Comparison of ENCODE assay signal across 34 cellular contexts in the genomic region with DNA sequence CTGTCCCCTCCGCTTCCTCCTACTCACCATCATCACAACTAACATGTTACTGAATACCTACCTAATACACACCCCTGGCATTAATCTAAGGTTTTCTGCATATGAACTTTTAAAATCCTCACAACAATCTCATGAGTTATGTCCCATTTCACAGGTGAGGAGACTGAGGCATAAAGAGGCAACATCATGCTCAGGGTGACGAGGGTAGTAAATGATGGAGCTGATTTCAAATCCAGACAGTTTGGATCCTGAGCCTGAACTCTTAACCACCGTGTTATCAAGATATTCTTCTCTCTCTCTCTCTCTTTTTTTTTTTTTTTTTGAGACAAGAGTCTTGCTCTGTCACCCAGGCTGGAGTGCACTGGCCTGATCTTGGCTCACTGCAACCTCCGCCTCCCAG.
"Had no signal": no experiment of that assay in that cellular context is flagged by ENCODE, and none has a peak within 500 bp of the region (broad histone marks: within the 10 kb centered on the region; RNA-seq: fewer than 3 reads in every experiment).

No MANE protein-coding gene starts in this region.

- H3K36me3 Mint-ChIP-seq: activated naive CD4-positive, alpha-beta T cell treated with anti-CD3 and anti-CD28 coated beads, Interleukin-2, amount 10 ng/mL, durations not matched to agents 7 days and 5 days; activated naive CD4-positive, alpha-beta T cell treated with anti-CD3 and anti-CD28 coated beads, Interleukin-2, amount 50 U/mL, for 72 hours; activated naive CD8-positive, alpha-beta T cell treated with anti-CD3 and anti-CD28 coated beads, Interleukin-2, amount 10 ng/mL, durations not matched to agents 7 days and 5 days; brain had no signal

- H3K36me3 ChIP-seq: ascending aorta, breast epithelium, cardiac muscle cell, colonic mucosa, esophagus squamous epithelium, gastroesophageal sphincter, WERI-Rb-1 had no signal

- DNase-seq: activated B cell treated with CpG ODN at 0.5 μM for 24 hours; activated CD4-positive, alpha-beta memory T cell treated with anti-CD3 and anti-CD28 coated beads, Interleukin-2, amount 10 ng/mL, durations not matched to agents 7 days and 5 days; activated CD4-positive, alpha-beta T cell treated with anti-CD3 and anti-CD28 coated beads for 36 hours; activated CD4-positive, alpha-beta T cell treated with anti-CD3 and anti-CD28 coated beads, Interleukin-2, amount 10 ng/mL, durations not matched to agents 7 days and 5 days; activated CD4-positive, alpha-beta T cell treated with anti-CD3 and anti-CD28 coated beads, Interleukin-2, amount 50 U/mL, for 4 hours; activated CD8-positive, alpha-beta memory T cell treated with anti-CD3 and anti-CD28 coated beads, Interleukin-2, amount 50 U/mL, for 48 hours; activated gamma-delta T cell; activated naive CD4-positive, alpha-beta T cell; activated naive CD4-positive, alpha-beta T cell treated with anti-CD3 and anti-CD28 coated beads, Interleukin-2, amount 10 ng/mL, durations not matched to agents 7 days and 5 days; activated naive CD8-positive, alpha-beta T cell treated with anti-CD3 and anti-CD28 coated beads, Interleukin-2, amount 10 ng/mL, durations not matched to agents 7 days and 5 days; activated T-cell treated with anti-CD3 and anti-CD28 coated beads for 4 hours; activated T-cell treated with anti-CD3 and anti-CD28 coated beads, Interleukin-2, amount 50 U/mL, for 24 hours; activated T-cell treated with anti-CD3 and anti-CD28 coated beads, Interleukin-2, amount 50 U/mL, for 72 hours; central memory CD4-positive, alpha-beta T cell; cerebellar nuclear complex; colonic mucosa; effector CD8-positive, alpha-beta T cell; esophagus squamous epithelium; foreskin melanocyte; T-helper 1 cell; T-helper 17 cell; T1000; WERI-Rb-1 had no signal

- H3K27ac ChIP-seq: ascending aorta, breast epithelium, cardiac muscle cell, colonic mucosa, epithelial cell of prostate, esophagus squamous epithelium, gastroesophageal sphincter, WERI-Rb-1 had no signal

- H3K4me3 Mint-ChIP-seq: activated B cell treated with CpG ODN at 0.5 μM for 24 hours; activated CD4-positive, alpha-beta memory T cell treated with anti-CD3 and anti-CD28 coated beads, Interleukin-2, amount 10 ng/mL, durations not matched to agents 7 days and 5 days; activated CD4-positive, alpha-beta T cell treated with anti-CD3 and anti-CD28 coated beads for 36 hours; activated CD4-positive, alpha-beta T cell treated with anti-CD3 and anti-CD28 coated beads, Interleukin-2, amount 10 ng/mL, durations not matched to agents 7 days and 5 days; activated naive CD4-positive, alpha-beta T cell treated with anti-CD3 and anti-CD28 coated beads, Interleukin-2, amount 10 ng/mL, durations not matched to agents 7 days and 5 days; activated naive CD8-positive, alpha-beta T cell treated with anti-CD3 and anti-CD28 coated beads, Interleukin-2, amount 10 ng/mL, durations not matched to agents 7 days and 5 days; activated T-cell treated with anti-CD3 and anti-CD28 coated beads, Interleukin-2, amount 50 U/mL, for 24 hours; activated T-cell treated with anti-CD3 and anti-CD28 coated beads, Interleukin-2, amount 50 U/mL, for 72 hours; brain; T-helper 17 cell; T-helper 2 cell treated with Interferon-gamma antibody and Interleukin-4, amounts not matched to agents 5 μg/mL and 100 μg/mL, for 36 hours had no signal

- H3K4me1 ChIP-seq: ascending aorta, breast epithelium, colonic mucosa had no signal

- H3K27me3 ChIP-seq: ascending aorta, breast epithelium, cardiac muscle cell, colonic mucosa, esophagus squamous epithelium, gastroesophageal sphincter had no signal

- H3K27ac Mint-ChIP-seq: activated B cell treated with CpG ODN at 0.5 μM for 24 hours; activated CD4-positive, alpha-beta memory T cell treated with anti-CD3 and anti-CD28 coated beads, Interleukin-2, amount 10 ng/mL, durations not matched to agents 7 days and 5 days; activated CD4-positive, alpha-beta T cell treated with anti-CD3 and anti-CD28 coated beads for 36 hours; activated CD4-positive, alpha-beta T cell treated with anti-CD3 and anti-CD28 coated beads, Interleukin-2, amount 10 ng/mL, durations not matched to agents 7 days and 5 days; activated naive CD4-positive, alpha-beta T cell treated with anti-CD3 and anti-CD28 coated beads, Interleukin-2, amount 10 ng/mL, durations not matched to agents 7 days and 5 days; activated naive CD8-positive, alpha-beta T cell treated with anti-CD3 and anti-CD28 coated beads, Interleukin-2, amount 10 ng/mL, durations not matched to agents 7 days and 5 days; activated T-cell treated with anti-CD3 and anti-CD28 coated beads, Interleukin-2, amount 50 U/mL, for 24 hours; activated T-cell treated with anti-CD3 and anti-CD28 coated beads, Interleukin-2, amount 50 U/mL, for 72 hours; brain; T-helper 2 cell treated with Interferon-gamma antibody and Interleukin-4, amounts not matched to agents 5 μg/mL and 100 μg/mL, for 36 hours had no signal

- ATAC-seq: activated CD4-positive, alpha-beta T cell treated with anti-CD3 and anti-CD28 coated beads for 36 hours; activated CD4-positive, CD25-positive, alpha-beta regulatory T cell treated with anti-CD3 and anti-CD28 coated beads, Interleukin-2, amount 50 U/mL, for 24 hours; activated naive CD4-positive, alpha-beta T cell treated with anti-CD3 and anti-CD28 coated beads, Interleukin-2, amount 50 U/mL, for 72 hours; activated T-cell treated with anti-CD3 and anti-CD28 coated beads, Interleukin-2, amount 50 U/mL, for 72 hours; gastroesophageal sphincter; T-helper 17 cell had no signal

- H3K4me3 ChIP-seq: ascending aorta, breast epithelium, cardiac muscle cell, colonic mucosa, esophagus squamous epithelium, gastroesophageal sphincter had no signal

- H3K9me3 ChIP-seq: ascending aorta, breast epithelium, colonic mucosa, esophagus squamous epithelium, gastroesophageal sphincter had no signal

- FAIRE-seq: endometrium, endothelial cell of umbilical vein had no signal

- H3K9me3 Mint-ChIP-seq: activated B cell treated with CpG ODN at 0.5 μM for 24 hours; activated CD4-positive, alpha-beta memory T cell treated with anti-CD3 and anti-CD28 coated beads, Interleukin-2, amount 10 ng/mL, durations not matched to agents 7 days and 5 days; activated CD4-positive, alpha-beta T cell treated with anti-CD3 and anti-CD28 coated beads, Interleukin-2, amount 10 ng/mL, durations not matched to agents 7 days and 5 days; activated naive CD4-positive, alpha-beta T cell treated with anti-CD3 and anti-CD28 coated beads, Interleukin-2, amount 10 ng/mL, durations not matched to agents 7 days and 5 days; activated naive CD4-positive, alpha-beta T cell treated with anti-CD3 and anti-CD28 coated beads, Interleukin-2, amount 50 U/mL, for 72 hours; activated naive CD8-positive, alpha-beta T cell treated with anti-CD3 and anti-CD28 coated beads, Interleukin-2, amount 10 ng/mL, durations not matched to agents 7 days and 5 days; activated T-cell treated with anti-CD3 and anti-CD28 coated beads, Interleukin-2, amount 50 U/mL, for 72 hours had no signal

- H3K4me1 Mint-ChIP-seq: activated CD4-positive, alpha-beta memory T cell treated with anti-CD3 and anti-CD28 coated beads, Interleukin-2, amount 10 ng/mL, durations not matched to agents 7 days and 5 days; brain had no signal

- H3K27me3 Mint-ChIP-seq: activated B cell treated with CpG ODN at 0.5 μM for 24 hours; activated CD4-positive, alpha-beta T cell treated with anti-CD3 and anti-CD28 coated beads for 36 hours; activated CD4-positive, alpha-beta T cell treated with anti-CD3 and anti-CD28 coated beads, Interleukin-2, amount 10 ng/mL, durations not matched to agents 7 days and 5 days; activated T-cell treated with anti-CD3 and anti-CD28 coated beads, Interleukin-2, amount 50 U/mL, for 24 hours; T-helper 17 cell had no signal
